8 cellular contexts compared by ENCODE assay signal in genomic region chr1:20483833-20484525, GRCh38. TPM values are rescaled to one million over a fixed set of nuclear protein-coding genes. Genes with fewer than 3 reads are reported as not detected.
DNase-seq lines count a peak whose midpoint lies in the region; ATAC-seq and TF ChIP-seq lines count a peak whose summit lies in the region.

No MANE protein-coding gene starts in this region.

- WGBS in ectodermal cell, 2 experiments, result 0% methylated on average over 59 of the region's 59 CpGs
- no CpG with 5 or more reads among the region's 59 CpGs for WGBS in mesendoderm (ENCODE audit: extremely low coverage, insufficient coverage, low lambda C conversion rate)

- peak overlapping the region; percentile 16 for H3K27ac ChIP-seq in ectodermal cell (ENCODE audit: insufficient read depth, low read depth, low read length, poor library complexity, severe bottlenecking)
- H3K27ac ChIP-seq in mesendoderm (ENCODE audit: low read depth, low read length), result no peak overlapping the region
- H3K27ac ChIP-seq in upper lobe of right lung, result peak overlapping the region; percentile 77

- peak overlapping the region; percentile 71 for H3K9ac ChIP-seq in NT2/D1 (ENCODE audit: insufficient read length, low read depth)
- H3K9ac ChIP-seq in mesendoderm (ENCODE audit: low read length), result peak overlapping the region; percentile 65

- H3K4me3 ChIP-seq in NT2/D1 (ENCODE audit: insufficient read length, low read depth) (peak overlapping the region; percentile 71), ectodermal cell (ENCODE audit: insufficient read depth, low read depth, low read length) (peak overlapping the region; percentile 84), mesendoderm (ENCODE audit: low read length) (peak overlapping the region; percentile 38), upper lobe of right lung (peak overlapping the region; percentile 51)

- no peak overlapping the region for H2BK120ac ChIP-seq in mesendoderm (ENCODE audit: low read depth, low read length)

- H3K4ac ChIP-seq in mesendoderm (ENCODE audit: low read depth, low read length), result no peak overlapping the region

- ATAC-seq in upper lobe of right lung, result no peak
- no peak for ATAC-seq in HG03521 (IDR thresholded peaks at IDR 0.05; ENCODE audit: unreplicated experiment)

- H3K9me3 ChIP-seq in NT2/D1 (ENCODE audit: insufficient read depth, low read length) (no peaks in the 10 kb centered on the region), ectodermal cell (ENCODE audit: control insufficient read depth, low read length) (no peaks in the 10 kb centered on the region), upper lobe of right lung (no peaks in the 10 kb centered on the region)

- H3K27me3 ChIP-seq in NT2/D1 (ENCODE audit: insufficient read depth, insufficient read length) (peaks cover 37% of the 10 kb centered on the region), ectodermal cell (ENCODE audit: control insufficient read depth, insufficient read depth, low read length, poor library complexity, severe bottlenecking) (peaks cover 45% of the 10 kb centered on the region), mesendoderm (ENCODE audit: insufficient read depth, low read length, poor library complexity) (peaks cover 4% of the 10 kb centered on the region), upper lobe of right lung (peaks cover 54% of the 10 kb centered on the region)

- H2BK5ac ChIP-seq in mesendoderm (ENCODE audit: low read length), result no peak overlapping the region

- peak overlapping the region; percentile 82 for H3K56ac ChIP-seq in mesendoderm (ENCODE audit: low read length)

- no peak overlapping the region for H4K5ac ChIP-seq in mesendoderm (ENCODE audit: low read length)

- peak overlapping the region; percentile 76 for H3K4me2 ChIP-seq in mesendoderm (ENCODE audit: low read length)

- no peak overlapping the region for H4K8ac ChIP-seq in mesendoderm (ENCODE audit: low read depth, low read length)

- no peak overlapping the region for H2BK15ac ChIP-seq in mesendoderm (replicated peaks; ENCODE audit: low read depth)

- DNase-seq in EL, result peak; percentile 40
- no peak for DNase-seq in NT2/D1 (ENCODE audit: low read depth, low spot score)
- DNase-seq in mesendoderm, result peak; percentile 67
- peak; percentile 48 for DNase-seq in upper lobe of right lung
- DNase-seq in NCI-H2029 treated with DMSO at 0.1 percent for 48 hours (lab: John Stamatoyannopoulos, UW), result no peak
- DNase-seq in activated CD4-positive, alpha-beta T cell treated with anti-CD3 and anti-CD28 coated beads for 1 hour, result no peak

- H3K36me3 ChIP-seq in NT2/D1 (ENCODE audit: insufficient read depth, insufficient read length, low read length) (no peaks in the 10 kb centered on the region), ectodermal cell (ENCODE audit: control insufficient read depth, insufficient read depth, low read length) (no peaks in the 10 kb centered on the region), mesendoderm (ENCODE audit: control insufficient read depth, insufficient read depth, low read length) (no peaks in the 10 kb centered on the region), upper lobe of right lung (no peaks in the 10 kb centered on the region)

- no peak overlapping the region for H3K18ac ChIP-seq in mesendoderm (ENCODE audit: low read length)

- no peaks in the 10 kb centered on the region for H3K79me1 ChIP-seq in mesendoderm (ENCODE audit: low read length)

- H3K79me2 ChIP-seq in mesendoderm (ENCODE audit: control insufficient read depth, insufficient read depth, low read length), result no peaks in the 10 kb centered on the region

- H2AK5ac ChIP-seq in mesendoderm (ENCODE audit: low read length), result no peak overlapping the region

- intact Hi-C loops in upper lobe of right lung (cut with DNase I), result no loop called here

- H3K4me1 ChIP-seq in NT2/D1 (ENCODE audit: insufficient read depth, insufficient read length) (peaks cover 6% of the 10 kb centered on the region), ectodermal cell (ENCODE audit: control insufficient read depth, insufficient read depth, low read length) (peaks cover 33% of the 10 kb centered on the region), mesendoderm (ENCODE audit: control insufficient read depth, low read depth, low read length) (peaks cover 1% of the 10 kb centered on the region), upper lobe of right lung (peaks cover 9% of the 10 kb centered on the region)

- TF ChIP-seq CTCF in upper lobe of right lung (IDR thresholded peaks at IDR 0.05), result no peak

- peak overlapping the region; percentile 17 for H3K23ac ChIP-seq in mesendoderm (ENCODE audit: low read length)

RNA-seq across cellular contexts. Expression of gene CAMK2N1, which starts 2.0 kb away (rescaled TPM):
- 39.7 TPM for polyA plus RNA-seq in ectodermal cell (2013, experiment 1 of 4)
- 37.5 TPM for polyA plus RNA-seq in ectodermal cell (2013, experiment 2 of 4)
- 43.3 TPM for polyA plus RNA-seq in ectodermal cell (2013, experiment 3 of 4)
- 42.8 TPM for polyA plus RNA-seq in ectodermal cell (2013, experiment 4 of 4)
- 2.4 TPM for polyA plus RNA-seq in mesendoderm (2013, experiment 1 of 2)
- polyA plus RNA-seq in mesendoderm (2013, experiment 2 of 2), result 2.6 TPM
- 73.6 TPM for total RNA-seq in upper lobe of right lung

RNA-seq across cellular contexts. Expression of gene MUL1, which starts 24.0 kb away (rescaled TPM):
- 22.3 TPM for polyA plus RNA-seq in ectodermal cell (2013, experiment 1 of 4)
- 26.3 TPM for polyA plus RNA-seq in ectodermal cell (2013, experiment 2 of 4)
- polyA plus RNA-seq in ectodermal cell (2013, experiment 3 of 4), result 19.8 TPM
- 20.7 TPM for polyA plus RNA-seq in ectodermal cell (2013, experiment 4 of 4)
- 10.8 TPM for polyA plus RNA-seq in mesendoderm (2013, experiment 1 of 2)
- polyA plus RNA-seq in mesendoderm (2013, experiment 2 of 2), result 10.5 TPM
- total RNA-seq in upper lobe of right lung, result 34.5 TPM

Comparison
In these comparisons a context has a peak if more than half of its experiments do, and no peak if none do; other contexts are left out.
1. DNase-seq: peak in EL (single experiment), mesendoderm (single experiment) and upper lobe of right lung (single experiment); none in NT2/D1 (single experiment), NCI-H2029 treated with DMSO at 0.1 percent for 48 hours (single experiment) and activated CD4-positive, alpha-beta T cell treated with anti-CD3 and anti-CD28 coated beads for 1 hour (single experiment).
2. Peak in every context shown above with its lines, with median percentiles within 50 percentile points of each other: H3K4me3 ChIP-seq.